8 cellular contexts compared by ENCODE assay signal in the genomic region with DNA sequence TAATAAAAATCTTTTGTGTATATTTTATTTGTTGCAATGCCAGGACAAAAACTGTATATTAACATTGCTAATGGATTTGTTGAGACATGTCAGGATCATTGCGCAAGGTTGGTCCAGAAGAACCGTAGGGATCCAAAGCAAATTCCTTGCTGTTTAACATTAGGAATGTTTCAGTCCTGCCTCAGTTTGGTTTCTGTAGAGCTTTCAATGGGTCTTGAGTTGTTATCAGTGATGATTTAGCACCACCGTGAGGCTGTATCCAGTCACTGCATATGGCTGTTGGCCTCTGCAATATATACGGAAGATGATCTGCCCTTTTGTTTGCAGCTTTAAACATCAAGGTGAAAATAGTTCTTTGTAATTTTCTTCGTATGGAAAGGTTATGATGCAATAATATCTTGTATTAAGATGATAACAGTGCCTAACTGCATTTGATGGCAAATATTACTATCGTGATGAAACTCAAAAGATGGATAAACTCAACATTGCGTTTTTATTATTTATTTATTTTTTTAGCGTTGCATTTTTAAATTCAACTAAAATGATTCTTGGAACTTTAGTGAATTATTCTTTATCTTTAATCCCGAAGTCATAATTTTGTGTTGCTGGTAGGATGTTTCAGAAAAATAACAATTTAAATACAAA.
A peak's percentile ranks its signal among the peaks of the same experiment; 100 is the strongest.
DNase-seq lines count a peak whose midpoint lies in the region; ATAC-seq, FAIRE-seq and TF ChIP-seq lines count a peak whose summit lies in the region.

No MANE protein-coding gene starts in this region.

- H3K9me3 ChIP-seq in MG63: no peaks in the 10 kb centered on the region
- no peaks in the 10 kb centered on the region for H3K9me3 ChIP-seq in mammary epithelial cell (replicated peaks; ENCODE audit: insufficient read depth, low read length)

- H3K4me1 ChIP-seq in mammary epithelial cell (ENCODE audit: insufficient read depth, low read length): peaks cover 19% of the 10 kb centered on the region

- H3K36me3 ChIP-seq in MG63 (no peaks in the 10 kb centered on the region), mammary epithelial cell (ENCODE audit: insufficient read depth, low read length) (no peaks in the 10 kb centered on the region)

- H3K27ac ChIP-seq in mammary epithelial cell (ENCODE audit: insufficient read depth, low read depth, low read length): peak overlapping the region; percentile 53

- H3K79me2 ChIP-seq in mammary epithelial cell (ENCODE audit: insufficient read depth, low read length): no peaks in the 10 kb centered on the region

- in situ Hi-C loops in mammary epithelial cell (cut with MboI; ENCODE audit: low sequenced_read_pairs in 2 of 2): no loop called here

- peak overlapping the region; percentile 22 for H3K4me2 ChIP-seq in mammary epithelial cell (ENCODE audit: insufficient read depth, low read depth, low read length)

- no peaks in the 10 kb centered on the region for H4K20me1 ChIP-seq in mammary epithelial cell (ENCODE audit: insufficient read depth, low read length)

- H3K4me3 ChIP-seq in MG63 (no peak overlapping the region), mammary epithelial cell (replicated peaks in 1 of 3; ENCODE audit: insufficient read depth in 1 of 3, low read depth in 2 of 3, low read length in 3 of 3) (no peak overlapping the region)

- 23% methylated on average over 9 of the region's 9 CpGs for WGBS in mammary epithelial cell (ENCODE audit: low coverage, missing lambda C conversion rate)

- intact Hi-C loops in mammary epithelial cell (cut with micrococcal nuclease): loop anchor here (1.0 to 10.0 kb wide), 8 partner anchors 87 to 1050 kb away; no protein-coding TSS in a partner anchor

- dilution Hi-C loops in mammary epithelial cell (cut with HindIII; ENCODE audit: low sequenced_read_pairs): no loop called here

- peak; percentile 97 for FAIRE-seq in islet of Langerhans (lab: Jason Lieb, UNC)

- peak; percentile 84 to 98 for TF ChIP-seq CTCF in mammary epithelial cell (conservative IDR thresholded peaks at IDR 0.05 in 1 of 2, IDR thresholded peaks at IDR 0.05 in 1 of 2; ENCODE audit: extremely low read depth in 1 of 2, insufficient read depth in 1 of 2, low read depth in 1 of 2, low read length in 2 of 2)

- DNase-seq in ELR (ENCODE audit: low read depth) (peak; percentile 69), MG63 (peak; percentile 19), RKO (ENCODE audit: low spot score) (peak; percentile 75), mammary epithelial cell (peak; percentile 74), KG1 (lab: John Stamatoyannopoulos, UW) (no peak)
- peak; percentile 37 for DNase-seq in stimulated activated CD4-positive, alpha-beta T cell treated with anti-CD3 and anti-CD28 coated beads, Interleukin-15, amount 100 ng/mL, for 24 hours

- H3K27me3 ChIP-seq in MG63 (no peaks in the 10 kb centered on the region), mammary epithelial cell (ENCODE audit: insufficient read depth, low read length) (no peaks in the 10 kb centered on the region)

- no peak overlapping the region for H2AFZ ChIP-seq in mammary epithelial cell (ENCODE audit: low read depth, low read length)

- peak; percentile 61 for ATAC-seq in GM21786 (IDR thresholded peaks at IDR 0.05; ENCODE audit: unreplicated experiment)

- no TSS peak for BruUV-seq in mammary epithelial cell (replicated peaks; lab: Mats Ljungman, UMichigan)

- peak overlapping the region; percentile 19 for H3K9ac ChIP-seq in mammary epithelial cell (ENCODE audit: insufficient read depth, low read length)

- CTCF ChIA-PET in mammary epithelial cell (lab: Charles Lee; ENCODE audit: low non-redundant PET): interaction anchor here (0.6 to 0.7 kb wide), 6 partner anchors 15 to 1076 kb away, joined by 3 to 9 read pairs (median 4); no protein-coding TSS in a partner anchor
